In the genomic region with DNA sequence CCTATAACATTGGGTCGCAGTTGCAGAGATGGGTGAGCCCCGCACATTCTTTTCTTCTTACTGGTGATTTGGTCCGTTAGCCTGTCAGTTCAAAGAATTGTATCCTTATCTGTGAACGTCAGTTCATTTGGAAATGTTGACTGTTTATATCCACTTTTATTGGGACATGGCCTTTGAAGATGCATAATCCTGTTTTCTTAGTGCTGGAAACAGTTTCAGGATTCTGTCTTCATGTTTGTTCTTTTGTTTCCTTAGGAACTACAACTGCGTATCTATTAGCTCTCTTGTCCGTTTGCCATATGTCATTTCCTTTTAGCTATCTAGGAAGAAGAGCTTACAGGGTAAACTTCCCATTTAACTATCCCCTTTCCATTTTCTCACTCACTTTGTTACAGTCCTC, we compare ENCODE assay signal across 17 cellular contexts. TPM values are rescaled to one million over a fixed set of nuclear protein-coding genes. Genes with fewer than 3 reads are reported as not detected.
A peak's percentile ranks its signal among the peaks of the same experiment; 100 is the strongest.
DNase-seq lines count a peak whose midpoint lies in the region; ATAC-seq and TF ChIP-seq lines count a peak whose summit lies in the region.
"Had no signal": no experiment of that assay in that cellular context is flagged by ENCODE, and none has a peak within 500 bp of the region (broad histone marks: within the 10 kb centered on the region; RNA-seq: fewer than 3 reads in every experiment).

No MANE protein-coding gene starts in this region.

- H3K4me2 ChIP-seq in PC-3 (ENCODE audit: low read length) = no peak overlapping the region
- H3K4me2 ChIP-seq: PC-9 had no signal

- peak overlapping the region; percentile 27; the same call in 1 of the 2 replicates for H2AFZ ChIP-seq in PC-3 (ENCODE audit: low read length)
- H2AFZ ChIP-seq: PC-9 had no signal

- no peaks in the 10 kb centered on the region for H3K9me3 Mint-ChIP-seq in endothelial cell (ENCODE audit: unreplicated experiment)
- peaks cover 12% of the 10 kb centered on the region for H3K9me3 Mint-ChIP-seq in activated T-helper 1 cell treated with anti-CD3 and anti-CD28 coated beads, Interleukin-12 subunit alpha, Interleukin-12 subunit beta, Interleukin-2, Interleukin-4 antibody, amounts not matched to agents 30 ng/mL and 10 ng/mL and 1 ng/mL, durations not matched to agents 14 hours and 24 hours and 36 hours

- no peaks in the 10 kb centered on the region for H3K27me3 Mint-ChIP-seq in endothelial cell (ENCODE audit: unreplicated experiment)
- H3K27me3 Mint-ChIP-seq in activated T-helper 1 cell treated with anti-CD3 and anti-CD28 coated beads, Interleukin-12 subunit alpha, Interleukin-12 subunit beta, Interleukin-2, Interleukin-4 antibody, amounts not matched to agents 30 ng/mL and 10 ng/mL and 1 ng/mL, durations not matched to agents 14 hours and 24 hours and 36 hours (ENCODE audit: insufficient read depth) = peaks cover 9% of the 10 kb centered on the region

- H3K4me3 ChIP-seq in PC-3 (ENCODE audit: low read length) (no peak overlapping the region), upper lobe of left lung (no peak overlapping the region), dorsolateral prefrontal cortex (no peak overlapping the region)
- H3K4me3 ChIP-seq: PC-9, SJCRH30 had no signal

- no peaks in the 10 kb centered on the region for H3K9me2 ChIP-seq in PC-3 (replicated peaks; ENCODE audit: low read length)

- TF ChIP-seq EP300 in upper lobe of left lung (IDR thresholded peaks at IDR 0.05) = peak in 1 of 4 donors; percentile 33

- BruUV-seq in PC-3 (replicated peaks; lab: Mats Ljungman, UMichigan) = no TSS peak

- TF ChIP-seq POLR2A in upper lobe of left lung (IDR thresholded peaks at IDR 0.05) = no peak

- no peak overlapping the region for H3K4me3 Mint-ChIP-seq in endothelial cell (ENCODE audit: unreplicated experiment)
- no peak overlapping the region for H3K4me3 Mint-ChIP-seq in activated T-helper 1 cell treated with anti-CD3 and anti-CD28 coated beads, Interleukin-12 subunit alpha, Interleukin-12 subunit beta, Interleukin-2, Interleukin-4 antibody, amounts not matched to agents 30 ng/mL and 10 ng/mL and 1 ng/mL, durations not matched to agents 14 hours and 24 hours and 36 hours

- H3K27ac Mint-ChIP-seq in endothelial cell (ENCODE audit: unreplicated experiment) = peak overlapping the region; percentile 75
- no peak overlapping the region for H3K27ac Mint-ChIP-seq in activated T-helper 1 cell treated with anti-CD3 and anti-CD28 coated beads, Interleukin-12 subunit alpha, Interleukin-12 subunit beta, Interleukin-2, Interleukin-4 antibody, amounts not matched to agents 30 ng/mL and 10 ng/mL and 1 ng/mL, durations not matched to agents 14 hours and 24 hours and 36 hours

- intact Hi-C loops in PC-3 (cut with micrococcal nuclease) = no loop called here
- intact Hi-C loops in dorsolateral prefrontal cortex (cut with DNase I) = no loop called here
- intact Hi-C loops in activated T-helper 1 cell treated with anti-CD3 and anti-CD28 coated beads, Interleukin-12 subunit alpha, Interleukin-12 subunit beta, Interleukin-2, Interleukin-4 antibody, amounts not matched to agents 30 ng/mL and 10 ng/mL and 1 ng/mL, durations not matched to agents 14 hours and 24 hours and 36 hours (cut with micrococcal nuclease) = no loop called here

- CTCF ChIA-PET in PC-3 (lab: Charles Lee) = interaction anchor here (0.5 kb wide), 1 partner anchor 17 kb away, joined by 3 read pairs; no protein-coding TSS in a partner anchor

- no peaks in the 10 kb centered on the region for H3K36me3 Mint-ChIP-seq in endothelial cell (ENCODE audit: low read depth, unreplicated experiment)
- H3K36me3 Mint-ChIP-seq in activated T-helper 1 cell treated with anti-CD3 and anti-CD28 coated beads, Interleukin-12 subunit alpha, Interleukin-12 subunit beta, Interleukin-2, Interleukin-4 antibody, amounts not matched to agents 30 ng/mL and 10 ng/mL and 1 ng/mL, durations not matched to agents 14 hours and 24 hours and 36 hours (ENCODE audit: low read depth) = peaks cover 3% of the 10 kb centered on the region

- H3K27me3 ChIP-seq in PC-3 (ENCODE audit: low read length) (no peaks in the 10 kb centered on the region), upper lobe of left lung (no peaks in the 10 kb centered on the region), dorsolateral prefrontal cortex (peaks cover 0 to 15% (median 0%) of the 10 kb centered on the region in 45 donors)
- H3K27me3 ChIP-seq: SJCRH30 had no signal

- peaks cover 9% of the 10 kb centered on the region; the same call in 1 of the 2 replicates for H3K9me3 ChIP-seq in PC-3 (ENCODE audit: low read length)
- peaks cover 0 to 13% (median 8%) of the 10 kb centered on the region in 4 donors for H3K9me3 ChIP-seq in upper lobe of left lung
- H3K9me3 ChIP-seq: SJCRH30 had no signal

- H4K20me1 ChIP-seq in PC-3 (ENCODE audit: low read length) = no peaks in the 10 kb centered on the region

- H3K4me1 ChIP-seq in PC-3 (ENCODE audit: insufficient read depth, low read length) (peaks cover 10% of the 10 kb centered on the region), upper lobe of left lung (peaks cover 0 to 10% (median 4%) of the 10 kb centered on the region in 4 donors)
- H3K4me1 ChIP-seq: SJCRH30 had no signal

- H3K9ac ChIP-seq in PC-3 (ENCODE audit: low read length) = no peak overlapping the region

- H3K27ac ChIP-seq in PC-3 (ENCODE audit: low read length) = no peak overlapping the region
- peak overlapping the region in 3 of 4 donors; percentile 45 to 72 (median 48) for H3K27ac ChIP-seq in upper lobe of left lung
- no peak overlapping the region for H3K27ac ChIP-seq in dorsolateral prefrontal cortex
- H3K27ac ChIP-seq: PC-9, SJCRH30 had no signal

- no peaks in the 10 kb centered on the region for H3K79me2 ChIP-seq in PC-3 (ENCODE audit: low read length)

- no peaks in the 10 kb centered on the region for H3K36me3 ChIP-seq in PC-3 (ENCODE audit: low read depth, low read length)
- no peaks in the 10 kb centered on the region for H3K36me3 ChIP-seq in upper lobe of left lung
- H3K36me3 ChIP-seq: SJCRH30 had no signal

- POLR2A ChIA-PET in PC-3 (lab: Charles Lee; ENCODE audit: unreplicated experiment) = no interaction called here

- no peak for DNase-seq in PC-3
- DNase-seq in endothelial cell (ENCODE audit: low spot score) = no peak
- peak; percentile 21 to 41 for DNase-seq in lung microvascular endothelial cell (ENCODE audit: low read depth in 2 of 2)
- DNase-seq in upper lobe of left lung = no peak
- no peak for DNase-seq in dorsolateral prefrontal cortex
- no peak for DNase-seq in activated T-helper 1 cell treated with anti-CD3 and anti-CD28 coated beads, Interleukin-12 subunit alpha, Interleukin-12 subunit beta, Interleukin-2, Interleukin-4 antibody, amounts not matched to agents 30 ng/mL and 10 ng/mL and 1 ng/mL, durations not matched to agents 14 hours and 24 hours and 36 hours (ENCODE audit: low spot score)
- DNase-seq: AML-193, DMS79 treated with DMSO at 0.1 percent for 48 hours, KBM-7, NCI-H187, NCI-H2107, NCI-H2227 treated with DMSO at 0.1 percent for 48 hours, NCI-H524, PC-9, SJCRH30 had no signal

- no peak for ATAC-seq in PC-3
- ATAC-seq in upper lobe of left lung (ENCODE audit: low FRiP score in 2 of 2) = no peak
- ATAC-seq in GM21619 (IDR thresholded peaks at IDR 0.05; ENCODE audit: unreplicated experiment) = no peak
- ATAC-seq: HCT116 had no signal

- peaks cover 12% of the 10 kb centered on the region for H3K4me1 Mint-ChIP-seq in endothelial cell (ENCODE audit: unreplicated experiment)
- H3K4me1 Mint-ChIP-seq in activated T-helper 1 cell treated with anti-CD3 and anti-CD28 coated beads, Interleukin-12 subunit alpha, Interleukin-12 subunit beta, Interleukin-2, Interleukin-4 antibody, amounts not matched to agents 30 ng/mL and 10 ng/mL and 1 ng/mL, durations not matched to agents 14 hours and 24 hours and 36 hours (ENCODE audit: low read depth) = no peaks in the 10 kb centered on the region

- 48 to 54% methylated on average over 6 of the region's 6 CpGs for WGBS in upper lobe of left lung, 2 donors

- H3F3A ChIP-seq in PC-3 (ENCODE audit: low read length, unreplicated experiment) = no peaks in the 10 kb centered on the region

- no peak for TF ChIP-seq CTCF in PC-3 (conservative IDR thresholded peaks at IDR 0.05; ENCODE audit: low read depth, low read length)
- TF ChIP-seq CTCF in endothelial cell (IDR thresholded peaks at IDR 0.05; ENCODE audit: unreplicated experiment) = no peak
- TF ChIP-seq CTCF in upper lobe of left lung (IDR thresholded peaks at IDR 0.05) = no peak
- TF ChIP-seq CTCF in dorsolateral prefrontal cortex (IDR thresholded peaks at IDR 0.05 in 54 of 56, conservative IDR thresholded peaks at IDR 0.05 in 2 of 56; ENCODE audit: low read depth in 1 of 56, partially characterized antibody in 56 of 56) = no peak

RNA-seq across cellular contexts. Expression of a gene that starts 35.0 kb away (rescaled TPM):
- total RNA-seq in PC-3 (2014; rRNA removed) = not detected in 2 replicates
- not detected for total RNA-seq in endothelial cell (ENCODE audit: unreplicated experiment)
- not detected in 2 replicates for total RNA-seq in lung microvascular endothelial cell
- total RNA-seq in upper lobe of left lung = not detected
- 1 to 10 TPM in 5 of 120 experiments, under 1 TPM in 15, not detected in 100; 0.24 to 2.6 (median 0.79) TPM for total RNA-seq in dorsolateral prefrontal cortex
- total RNA-seq in activated T-helper 1 cell treated with anti-CD3 and anti-CD28 coated beads, Interleukin-12 subunit alpha, Interleukin-12 subunit beta, Interleukin-2, Interleukin-4 antibody, amounts not matched to agents 30 ng/mL and 10 ng/mL and 1 ng/mL, durations not matched to agents 14 hours and 24 hours and 36 hours = not detected in 2 replicates
- total RNA-seq: PC-9, SJCRH30 had no signal

RNA-seq across cellular contexts. Expression of a gene that starts 50.8 kb away (rescaled TPM):
- total RNA-seq in PC-3 (2014; rRNA removed) (9.2 and 15.4 TPM in 2 replicates), endothelial cell (ENCODE audit: unreplicated experiment) (6.3 TPM), lung microvascular endothelial cell (0.20 and 0.22 TPM in 2 replicates), upper lobe of left lung (10 to 100 TPM; 19.0 to 28.2 (median 21.2) TPM), dorsolateral prefrontal cortex (1 to 10 TPM; 1.0 to 7.6 (median 2.6) TPM)
- 1.5 and 2.0 TPM in 2 replicates for total RNA-seq in activated T-helper 1 cell treated with anti-CD3 and anti-CD28 coated beads, Interleukin-12 subunit alpha, Interleukin-12 subunit beta, Interleukin-2, Interleukin-4 antibody, amounts not matched to agents 30 ng/mL and 10 ng/mL and 1 ng/mL, durations not matched to agents 14 hours and 24 hours and 36 hours

Comparison
In these comparisons a context has a peak if more than half of its experiments do, and no peak if none do; other contexts are left out.
1. DNase-seq: peak in lung microvascular endothelial cell (2 of 2); none in PC-3 (single experiment), endothelial cell (single experiment), upper lobe of left lung (0 of 2), dorsolateral prefrontal cortex (0 of 10) and activated T-helper 1 cell treated with anti-CD3 and anti-CD28 coated beads, Interleukin-12 subunit alpha, Interleukin-12 subunit beta, Interleukin-2, Interleukin-4 antibody, amounts not matched to agents 30 ng/mL and 10 ng/mL and 1 ng/mL, durations not matched to agents 14 hours and 24 hours and 36 hours (single experiment).
2. H3K27ac ChIP-seq: peak in upper lobe of left lung (3 of 4); none in PC-3 (single experiment) and dorsolateral prefrontal cortex (0 of 59).